ENCODE assay signal across 1 cellular context in genomic region chr9:114348906-114349482, GRCh38.
TF ChIP-seq lines count a peak whose summit lies in the region.

No MANE protein-coding gene starts in this region.

TF ChIP-seq in K562, 482 proteins besides CTCF, POLR2A, EP300 and RAD21 (continued from another document and continues in another):
- TF ChIP-seq E2F1 (CRISPR knock-in tag; IDR thresholded peaks at IDR 0.05) (no peak), ETS1 (conservative IDR thresholded peaks at IDR 0.05; ENCODE audit: control insufficient read depth, low read depth, low read length) (no peak), HEY1 (CRISPR knock-in tag; IDR thresholded peaks at IDR 0.05; ENCODE audit: borderline replicate concordance) (no peak), THRB (CRISPR knock-in tag; conservative IDR thresholded peaks at IDR 0.05) (no peak), GABPB2 (CRISPR knock-in tag; conservative IDR thresholded peaks at IDR 0.05) (no peak), ZNF197 (CRISPR knock-in tag; IDR thresholded peaks at IDR 0.05; ENCODE audit: low read depth) (no peak), YBX1 (IDR thresholded peaks at IDR 0.05) (no peak), THRA (IDR thresholded peaks at IDR 0.05) (no peak), HES1 (IDR thresholded peaks at IDR 0.05; ENCODE audit: low read depth) (no peak), NEUROD1 (IDR thresholded peaks at IDR 0.05; ENCODE audit: borderline replicate concordance, low read depth, low read length, partially characterized antibody) (peak; percentile 5), ZKSCAN3 (CRISPR knock-in tag; IDR thresholded peaks at IDR 0.05) (no peak), ZNF449 (CRISPR knock-in tag; IDR thresholded peaks at IDR 0.05) (no peak), CBFA2T2 (conservative IDR thresholded peaks at IDR 0.05) (no peak), SETDB1 (IDR thresholded peaks at IDR 0.05; ENCODE audit: low read length) (no peak), ZNF316 (IDR thresholded peaks at IDR 0.05) (peak; percentile 46; the same call in 1 of the 2 replicates), HDAC1 (IDR thresholded peaks at IDR 0.05) (no peak; a peak in 1 of 4 replicates), PTRF (tag; IDR thresholded peaks at IDR 0.05) (no peak), FOXP4 (CRISPR knock-in tag; IDR thresholded peaks at IDR 0.05; ENCODE audit: borderline replicate concordance) (no peak), SRSF7 (optimal IDR thresholded peaks at IDR 0.05; ENCODE audit: low read depth, low read length) (no peak), ZC3H8 (IDR thresholded peaks at IDR 0.05) (no peak), STAT5B (CRISPR knock-in tag; IDR thresholded peaks at IDR 0.05) (no peak), MTF1 (CRISPR knock-in tag; IDR thresholded peaks at IDR 0.05; ENCODE audit: borderline replicate concordance) (no peak), ZBTB12 (CRISPR knock-in tag; IDR thresholded peaks at IDR 0.05) (no peak), ZNF280A (IDR thresholded peaks at IDR 0.05; ENCODE audit: low read depth, partially characterized antibody) (no peak), MAZ (CRISPR knock-in tag; conservative IDR thresholded peaks at IDR 0.05 in 1 of 2, IDR thresholded peaks at IDR 0.05 in 1 of 2) (no peak), HMG20B (CRISPR knock-in tag; IDR thresholded peaks at IDR 0.05) (no peak), GTF3C2 (IDR thresholded peaks at IDR 0.05; ENCODE audit: borderline replicate concordance, extremely low read depth, insufficient read length) (no peak), YY1 (IDR thresholded peaks at IDR 0.05; ENCODE audit: borderline replicate concordance in 1 of 3, control insufficient read depth in 1 of 3, extremely low read depth in 1 of 3, insufficient read depth in 3 of 3, insufficient read length in 1 of 3, insufficient replicate concordance in 2 of 3, low read depth in 1 of 3, low read length in 2 of 3) (no peak), FOXJ2 (tag; IDR thresholded peaks at IDR 0.05) (peak; percentile 67), ZBTB33 (CRISPR knock-in tag; IDR thresholded peaks at IDR 0.05) (peak; percentile 50; the same call in 1 of the 2 replicates), EGR1 (conservative IDR thresholded peaks at IDR 0.05) (peak; percentile 90), CHD1 (IDR thresholded peaks at IDR 0.05; ENCODE audit: low read length) (no peak), PRDM10 (IDR thresholded peaks at IDR 0.05; ENCODE audit: partially characterized antibody) (peak; percentile 64)
